Comparison of ENCODE assay signal across 21 cellular contexts in the genomic region with DNA sequence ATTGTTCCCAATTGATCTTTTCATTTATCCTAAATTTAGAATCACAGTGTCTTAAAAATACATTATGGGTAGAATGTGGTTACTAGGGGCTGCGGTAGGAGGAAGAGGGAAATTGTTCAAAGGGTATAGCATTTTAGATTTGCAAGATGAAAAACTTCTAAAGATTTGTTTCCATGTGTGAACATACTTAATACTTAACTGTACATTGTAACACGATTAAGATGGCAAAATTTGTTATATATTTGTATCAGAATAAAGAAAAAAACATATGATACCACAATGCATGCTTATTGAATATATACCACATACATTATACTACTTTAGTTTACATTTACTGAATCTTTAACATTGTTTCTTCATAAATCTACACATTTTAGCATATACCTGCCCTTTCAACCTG.
DNase-seq lines count a peak whose midpoint lies in the region; ATAC-seq and TF ChIP-seq lines count a peak whose summit lies in the region.
"Had no signal": no experiment of that assay in that cellular context is flagged by ENCODE, and none has a peak within 500 bp of the region (broad histone marks: within the 10 kb centered on the region; RNA-seq: fewer than 3 reads in every experiment).

No MANE protein-coding gene starts in this region.

- H3K4me1 ChIP-seq in BLaER1, result peaks cover 18% of the 10 kb centered on the region
- H3K4me1 ChIP-seq: A549 had no signal

- peak overlapping the region; percentile 5 for H2AFZ ChIP-seq in SU-DHL-6 (ENCODE audit: low read depth, low read length, severe bottlenecking)

- H3K4me2 ChIP-seq in BLaER1 (0 out of 2 replicates have a peak overlapping the region, but pooled peaks have one; percentile 31), SU-DHL-6 (ENCODE audit: low read depth, low read length, poor library complexity, severe bottlenecking) (no peak overlapping the region)
- H3K4me2 ChIP-seq: A549 had no signal

- ATAC-seq in GM19035 (IDR thresholded peaks at IDR 0.05; ENCODE audit: unreplicated experiment), result no peak
- ATAC-seq: A549, GM12878 had no signal

- no peaks in the 10 kb centered on the region for H4K20me1 ChIP-seq in BLaER1
- H4K20me1 ChIP-seq in SU-DHL-6 (ENCODE audit: low read depth, low read length), result no peaks in the 10 kb centered on the region

- DNase-seq in HEK293T (ENCODE audit: extremely low spot score) (no peak), kidney tubule cell (ENCODE audit: low spot score) (no peak), LoVo (ENCODE audit: low spot score) (no peak)
- DNase-seq: AML-193; C1 segment of cervical spinal cord; CD4-positive, alpha-beta memory T cell; CD4-positive, CD25-positive, alpha-beta regulatory T cell; CD8-positive, alpha-beta memory T cell; COR-L47; DMS 273 treated with DMSO at 0.1 percent for 48 hours; DMS153; DMS79; DND-41; EL; GDM1 had no signal

- H3K36me3 ChIP-seq in BLaER1 (no peaks in the 10 kb centered on the region), SU-DHL-6 (ENCODE audit: low read length) (no peaks in the 10 kb centered on the region)

- no peaks in the 10 kb centered on the region for H3K79me2 ChIP-seq in SU-DHL-6 (ENCODE audit: insufficient read depth, low read length)

- TF ChIP-seq CTCF in SU-DHL-6 (IDR thresholded peaks at IDR 0.05; ENCODE audit: insufficient read depth, low read length, poor library complexity, severe bottlenecking), result no peak

- CTCF ChIA-PET in HEK293T (lab: Yijun Ruan, JAX), result no interaction called here

- H3K9ac ChIP-seq in BLaER1, result no peak overlapping the region
- no peak overlapping the region for H3K9ac ChIP-seq in SU-DHL-6 (ENCODE audit: low read length)

- no peaks in the 10 kb centered on the region for H3K9me2 ChIP-seq in SU-DHL-6 (replicated peaks; ENCODE audit: insufficient read depth, low read length)

- H3K27ac ChIP-seq in BLaER1 (no peak overlapping the region), SU-DHL-6 (ENCODE audit: low read depth, low read length) (no peak overlapping the region)
- H3K27ac ChIP-seq: 22Rv1, A549 had no signal

- H3K4me3 ChIP-seq in BLaER1, result no peak overlapping the region
- H3K4me3 ChIP-seq in SU-DHL-6 (ENCODE audit: insufficient read depth, low read length, poor library complexity, severe bottlenecking), result no peak overlapping the region
- H3K4me3 ChIP-seq: A549, GM12878 had no signal

- H3K9me3 ChIP-seq in BLaER1, result peaks cover 7% of the 10 kb centered on the region
- no peaks in the 10 kb centered on the region; the same call in 1 of the 2 replicates for H3K9me3 ChIP-seq in SU-DHL-6 (ENCODE audit: insufficient read depth, low read length)
- H3K9me3 ChIP-seq: A549 had no signal

- POLR2A ChIA-PET in HEK293T (lab: Yijun Ruan, JAX), result no interaction called here

- no peaks in the 10 kb centered on the region for H3F3A ChIP-seq in SU-DHL-6 (ENCODE audit: insufficient read depth)

- H3K27me3 ChIP-seq in BLaER1 (no peaks in the 10 kb centered on the region), SU-DHL-6 (ENCODE audit: low read length) (no peaks in the 10 kb centered on the region)

TF ChIP-seq in HEK293T, 16 proteins besides CTCF, POLR2A, EP300 and RAD21:
- TF ChIP-seq LEF1 (IDR thresholded peaks at IDR 0.05; ENCODE audit: borderline replicate concordance) (0 out of 2 replicates have a peak, but pooled peaks have one; percentile 27), HDGF (IDR thresholded peaks at IDR 0.05; ENCODE audit: borderline replicate concordance) (no peak), ELF4 (IDR thresholded peaks at IDR 0.05) (0 out of 2 replicates have a peak, but pooled peaks have one; percentile 19), FOXK2 (IDR thresholded peaks at IDR 0.05) (peak; percentile 53; the same call in 1 of the 2 replicates)
TF ChIP-seq in HEK293T: peak in this region for 3.
